In genomic region chr18:57644540-57644939, GRCh38 we compare ENCODE assay signal across 16 cellular contexts. TPM values are rescaled to one million over a fixed set of nuclear protein-coding genes. Genes with fewer than 3 reads are reported as not detected.
DNase-seq lines count a peak whose midpoint lies in the region; ATAC-seq and TF ChIP-seq lines count a peak whose summit lies in the region.
"Had no signal": no experiment of that assay in that cellular context is flagged by ENCODE, and none has a peak within 500 bp of the region (broad histone marks: within the 10 kb centered on the region; RNA-seq: fewer than 3 reads in every experiment).

No MANE protein-coding gene starts in this region.

- no peaks in the 10 kb centered on the region for H4K20me1 ChIP-seq in OCI-LY1 (ENCODE audit: insufficient read depth, low read length)

- TF ChIP-seq POLR2A in breast epithelium (IDR thresholded peaks at IDR 0.05) = no peak

- H3K4me3 ChIP-seq in breast epithelium (no peak overlapping the region), OCI-LY1 (ENCODE audit: low read depth, low read length, poor library complexity, severe bottlenecking) (no peak overlapping the region), retinal pigment epithelial cell (ENCODE audit: low read length) (no peak overlapping the region)
- H3K4me3 ChIP-seq: pancreas had no signal

- CTCF ChIA-PET in MCF 10A (lab: Yijun Ruan, JAX) = interaction anchor here (0.6 to 1.2 kb wide), 3 partner anchors 9 to 304 kb away, joined by 3 to 5 read pairs (median 3); no protein-coding TSS in a partner anchor

- intact Hi-C loops in MCF 10A (cut with micrococcal nuclease) = no loop called here
- intact Hi-C loops in breast epithelium (cut with DNase I; ENCODE audit: low total_unique reads) = no loop called here

- H3K4me2 ChIP-seq in OCI-LY1 (ENCODE audit: low read length) = no peak overlapping the region
- H3K4me2 ChIP-seq: KMS-11 had no signal

- no peak for ATAC-seq in esophagus mucosa

- BruUV-seq in MCF 10A (replicated peaks; lab: Mats Ljungman, UMichigan) = no TSS peak

- H3K79me2 ChIP-seq in OCI-LY1 (ENCODE audit: insufficient read depth, low read length) = peaks cover 29% of the 10 kb centered on the region

- H3K36me3 Mint-ChIP-seq in MCF 10A (ENCODE audit: insufficient read depth, unreplicated experiment) = peaks cover 7% of the 10 kb centered on the region

- DNase-seq in MCF 10A (ENCODE audit: unreplicated experiment) (peak; percentile 13), breast epithelium (ENCODE audit: low spot score in 2 of 2) (no peak), epidermal melanocyte (ENCODE audit: insufficient read length, low spot score) (peak; percentile 42), retinal pigment epithelial cell (ENCODE audit: low read depth) (no peak), H4 (ENCODE audit: low spot score) (no peak), KG1 (lab: John Stamatoyannopoulos, UW) (no peak)
- DNase-seq: activated CD8-positive, alpha-beta memory T cell treated with anti-CD3 and anti-CD28 coated beads, Interleukin-2, amount 50 U/mL, for 48 hours; anterior cingulate cortex; GDM1; NCI-H524 treated with DMSO at 0.1 percent for 48 hours; pancreas; stimulated activated CD4-positive, alpha-beta T cell treated with anti-CD3 and anti-CD28 coated beads, Interleukin-4, amount 100 ng/mL, for 4 hours had no signal

- H3K27ac ChIP-seq in breast epithelium (no peak overlapping the region), OCI-LY1 (ENCODE audit: low read depth, low read length, poor library complexity, severe bottlenecking) (no peak overlapping the region)
- H3K27ac ChIP-seq: KMS-11, pancreas had no signal

- no peak overlapping the region for H2AFZ ChIP-seq in OCI-LY1 (ENCODE audit: low read length)

- POLR2A ChIA-PET in MCF 10A (lab: Yijun Ruan, JAX) = interaction anchor here (1.0 kb wide), 1 partner anchor 144 kb away, joined by 3 read pairs; no protein-coding TSS in a partner anchor

- H3K4me3 Mint-ChIP-seq in MCF 10A (ENCODE audit: unreplicated experiment) = no peak overlapping the region
- H3K4me3 Mint-ChIP-seq: T-helper 1 cell treated with Interleukin-12 subunit alpha and Interleukin-12 subunit beta and Interleukin-4 antibody, amounts not matched to agents 30 μg/mL and 1 μg/mL, for 36 hours had no signal

- no peaks in the 10 kb centered on the region for H3F3A ChIP-seq in OCI-LY1 (ENCODE audit: insufficient read depth, low read length)

- no peaks in the 10 kb centered on the region for H3K9me3 Mint-ChIP-seq in MCF 10A (ENCODE audit: unreplicated experiment)
- H3K9me3 Mint-ChIP-seq: T-helper 1 cell treated with Interleukin-12 subunit alpha and Interleukin-12 subunit beta and Interleukin-4 antibody, amounts not matched to agents 30 μg/mL and 1 μg/mL, for 36 hours had no signal

- TF ChIP-seq CTCF in MCF 10A (IDR thresholded peaks at IDR 0.05; ENCODE audit: unreplicated experiment) = peak; percentile 26
- no peak for TF ChIP-seq CTCF in breast epithelium (IDR thresholded peaks at IDR 0.05)
- peak; percentile 15; the same call in 1 of the 2 replicates for TF ChIP-seq CTCF in OCI-LY1 (IDR thresholded peaks at IDR 0.05; ENCODE audit: low read length)
- peak; percentile 44 for TF ChIP-seq CTCF in retinal pigment epithelial cell (conservative IDR thresholded peaks at IDR 0.05; ENCODE audit: low read depth, low read length)

- no peaks in the 10 kb centered on the region for H3K36me3 ChIP-seq in breast epithelium
- peaks cover 42% of the 10 kb centered on the region for H3K36me3 ChIP-seq in OCI-LY1 (ENCODE audit: insufficient read depth, low read length)

- no peaks in the 10 kb centered on the region for H3K4me1 ChIP-seq in breast epithelium
- no peaks in the 10 kb centered on the region for H3K4me1 ChIP-seq in OCI-LY1 (ENCODE audit: insufficient read depth, low read length, severe bottlenecking)
- H3K4me1 ChIP-seq: pancreas had no signal

- H3K27me3 ChIP-seq in breast epithelium (no peaks in the 10 kb centered on the region), OCI-LY1 (ENCODE audit: insufficient read depth, low read length) (no peaks in the 10 kb centered on the region)
- H3K27me3 ChIP-seq: pancreas had no signal

- no peaks in the 10 kb centered on the region for H3K9me2 ChIP-seq in OCI-LY1 (ENCODE audit: low read depth, low read length)

- H3K27me3 Mint-ChIP-seq in MCF 10A (ENCODE audit: insufficient read depth, unreplicated experiment) = no peaks in the 10 kb centered on the region

- H3K9ac ChIP-seq in OCI-LY1 (ENCODE audit: low read length) = no peak overlapping the region
- H3K9ac ChIP-seq: KMS-11 had no signal

- peak overlapping the region; percentile 5 for H3K27ac Mint-ChIP-seq in MCF 10A (ENCODE audit: low read depth, unreplicated experiment)
- H3K27ac Mint-ChIP-seq: T-helper 1 cell treated with Interleukin-12 subunit alpha and Interleukin-12 subunit beta and Interleukin-4 antibody, amounts not matched to agents 30 μg/mL and 1 μg/mL, for 36 hours had no signal

- H3K4me1 Mint-ChIP-seq in MCF 10A (ENCODE audit: insufficient read depth, unreplicated experiment) = peaks cover 3% of the 10 kb centered on the region

- H3K9me3 ChIP-seq in breast epithelium (no peaks in the 10 kb centered on the region), OCI-LY1 (ENCODE audit: low read length) (no peaks in the 10 kb centered on the region)
- H3K9me3 ChIP-seq: pancreas had no signal

RNA-seq across cellular contexts. Expression of gene NARS1, which starts 22.9 kb away (rescaled TPM):
- total RNA-seq in MCF 10A (2022) = 162 and 175 TPM in 2 replicates
- 100 to 1,000 TPM; 134 to 135 (median 135) TPM for total RNA-seq in breast epithelium
- total RNA-seq in H4 (2014; rRNA removed; shearing (Covaris generic)) = 236 and 241 TPM in 2 replicates
- 73.6 TPM for total RNA-seq in esophagus mucosa

RNA-seq across cellular contexts. Expression of gene FECH, which starts 58.0 kb away (rescaled TPM):
- 23.4 and 25.5 TPM in 2 replicates for total RNA-seq in MCF 10A (2022)
- 10 to 100 TPM; 31.1 to 40.2 (median 37.3) TPM for total RNA-seq in breast epithelium
- total RNA-seq in H4 (2014; rRNA removed; shearing (Covaris generic)) = 88.0 and 106 TPM in 2 replicates
- total RNA-seq in esophagus mucosa = 21.9 TPM

Comparison
In these comparisons a context has a peak if more than half of its experiments do, and no peak if none do; other contexts are left out.
1. DNase-seq: peak in MCF 10A (single experiment) and epidermal melanocyte (single experiment); none in breast epithelium (0 of 2), retinal pigment epithelial cell (single experiment), H4 (single experiment) and KG1 (single experiment).
2. CTCF ChIP-seq: peak in MCF 10A (single experiment), OCI-LY1 (single experiment) and retinal pigment epithelial cell (single experiment); none in breast epithelium (0 of 3).